ENCODE assay signal across 19 cellular contexts in genomic region chr12:69443916-69444315, GRCh38.
"Had no signal": no experiment of that assay in that cellular context is flagged by ENCODE, and none has a peak within 500 bp of the region (broad histone marks: within the 10 kb centered on the region; RNA-seq: fewer than 3 reads in every experiment).

No MANE protein-coding gene starts in this region.

- H3K36me3 ChIP-seq: SJCRH30 had no signal

- H3K27ac ChIP-seq: HL-60, KMS-11, RWPE1, SJCRH30 had no signal

- H3K4me3 ChIP-seq: K562, SJCRH30 had no signal

- DNase-seq: Kasumi-1, MM.1S, NCI-H1436, NCI-H1694, NCI-H187 treated with DMSO at 0.1 percent for 48 hours, NCI-H2227 treated with DMSO at 0.1 percent for 48 hours, NCI-H510A, NCI-H524 treated with DMSO at 0.1 percent for 48 hours, NCI-H69, NCI-H774, SJCRH30 had no signal

- H3K36me3 Mint-ChIP-seq: IgD-negative memory B cell had no signal

- H3K27me3 ChIP-seq: SJCRH30 had no signal

- ATAC-seq: K562, Panc1, SK-N-SH treated with all-trans-retinoic acid at 6 μM for 48 hours had no signal

- H3K27me3 Mint-ChIP-seq: IgD-negative memory B cell had no signal

- H3K4me1 ChIP-seq: SJCRH30 had no signal

- H3K4me3 Mint-ChIP-seq: IgD-negative memory B cell had no signal

- FAIRE-seq: HTR-8/SVneo, K562 had no signal

- H3K4me2 ChIP-seq: KMS-11 had no signal
